ENCODE assay signal across 21 cellular contexts in the genomic region with DNA sequence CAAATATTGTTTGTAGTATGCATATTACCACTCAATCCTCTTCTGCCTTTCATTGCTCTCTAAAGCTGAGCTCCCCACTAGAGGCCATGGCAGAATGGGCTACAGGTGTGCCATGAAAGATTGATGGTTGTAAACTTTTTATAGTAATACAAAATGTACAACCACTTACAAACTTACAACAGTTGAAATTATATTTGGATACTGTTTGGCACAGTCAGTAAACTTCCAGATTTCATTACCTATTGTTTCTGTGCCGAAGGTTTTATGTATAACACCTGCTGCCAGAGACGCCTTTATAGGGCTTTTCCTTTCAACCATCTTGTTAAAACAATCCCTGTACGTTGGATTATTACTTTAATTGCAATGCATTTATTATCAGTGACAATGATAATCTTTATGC. TPM values are rescaled to one million over a fixed set of nuclear protein-coding genes. Genes with fewer than 3 reads are reported as not detected.
DNase-seq lines count a peak whose midpoint lies in the region; ATAC-seq, FAIRE-seq and TF ChIP-seq lines count a peak whose summit lies in the region.
"Had no signal": no experiment of that assay in that cellular context is flagged by ENCODE, and none has a peak within 500 bp of the region (broad histone marks: within the 10 kb centered on the region; RNA-seq: fewer than 3 reads in every experiment).

No MANE protein-coding gene starts in this region.

- in situ Hi-C loops in transverse colon (cut with MboI; ENCODE audit: low pct_ligation_motif_present in 1 of 4, low pct_unique_long_range_greater_than_20kb in 1 of 4, low sequenced_read_pairs in 3 of 4), result no loop called here

- intact Hi-C loops in transverse colon (cut with DNase I; ENCODE audit: low total_unique reads), result no loop called here
- intact Hi-C loops in head of caudate nucleus (cut with DNase I), result no loop called here

- H3K4me3 ChIP-seq in transverse colon, result no peak overlapping the region
- H3K4me3 ChIP-seq: BLaER1, GM23248 had no signal

- 45 to 50% methylated on average over 3 of the region's 3 CpGs for WGBS in transverse colon (ENCODE audit: low coverage in 1 of 2), 2 donors

- H3K9me3 ChIP-seq in transverse colon, result no peaks in the 10 kb centered on the region
- H3K9me3 ChIP-seq: BLaER1, Caco-2 had no signal

- TF ChIP-seq EP300 in transverse colon (IDR thresholded peaks at IDR 0.05; ENCODE audit: low read depth), result no peak

- no peak for FAIRE-seq in H54 (lab: Jason Lieb, UNC)
- FAIRE-seq: D721Med, G401.6, GM12891 had no signal

- H3K27ac ChIP-seq in transverse colon, result peak overlapping the region; percentile 23 to 53 (median 39)
- H3K27ac ChIP-seq: 22Rv1, BLaER1, GM23248, HL-60 had no signal

- no peaks in the 10 kb centered on the region for H3K36me3 ChIP-seq in transverse colon
- H3K36me3 ChIP-seq: BLaER1 had no signal

- no peak for TF ChIP-seq CTCF in transverse colon (IDR thresholded peaks at IDR 0.05)

- H3K27me3 ChIP-seq in transverse colon, result peaks cover 12% of the 10 kb centered on the region
- H3K27me3 ChIP-seq: BLaER1 had no signal

- no peak for ATAC-seq in GM18861 (IDR thresholded peaks at IDR 0.05; ENCODE audit: unreplicated experiment)
- ATAC-seq: CD8-positive, alpha-beta T cell had no signal

- TF ChIP-seq POLR2A in transverse colon (IDR thresholded peaks at IDR 0.05), result no peak
- no peak for TF ChIP-seq POLR2A in H54 (IDR thresholded peaks at IDR 0.05; ENCODE audit: low read depth, low read length)

- peaks cover 0 to 19% (median 9%) of the 10 kb centered on the region in 4 donors for H3K4me1 ChIP-seq in transverse colon
- H3K4me1 ChIP-seq: BLaER1, Caco-2 had no signal

- DNase-seq in NCI-H1417 (lab: John Stamatoyannopoulos, UW) (peak in 2 of 3 experiments; percentile 8 to 52), NCI-H1417 treated with DMSO at 0.1 percent for 48 hours (lab: John Stamatoyannopoulos, UW) (no peak), NCI-H1105 treated with DMSO at 0.1 percent for 48 hours (lab: John Stamatoyannopoulos, UW) (peak; percentile 84), NCI-H748 treated with DMSO at 0.1 percent for 48 hours (lab: John Stamatoyannopoulos, UW) (peak; percentile 2), transverse colon (peak; percentile 18), head of caudate nucleus (no peak), H54 (ENCODE audit: insufficient read length, low spot score) (no peak)
- DNase-seq: Caco-2; CD8-positive, alpha-beta T cell; GM23248; HCEC 1CT; IMR-90 had no signal

RNA-seq across cellular contexts. Expression of a gene that starts 7.0 kb away (rescaled TPM):
- 1 to 10 TPM in 3 of 4 donors, not detected in 1; 1.9 to 3.4 (median 3.0) TPM for total RNA-seq in transverse colon
- total RNA-seq: A673; Caco-2; CD8-positive, alpha-beta T cell; GM23248; H4 had no signal

RNA-seq across cellular contexts. Expression of a gene that starts 23.9 kb away (rescaled TPM):
- total RNA-seq in transverse colon, result 100 to 1,000 TPM in 3 of 4 donors, 10 to 100 TPM in 1; 93.1 to 117 (median 110) TPM

RNA-seq across cellular contexts. Expression of a gene that starts 48.2 kb away (rescaled TPM):
- 100 to 1,000 TPM in 2 of 4 donors, 10 to 100 TPM in 2; 76.5 to 308 (median 90.3) TPM for total RNA-seq in transverse colon

Comparison
In these comparisons a context has a peak if more than half of its experiments do, and no peak if none do; other contexts are left out.
1. DNase-seq: peak in NCI-H1417 (2 of 3), NCI-H1105 treated with DMSO at 0.1 percent for 48 hours (single experiment), NCI-H748 treated with DMSO at 0.1 percent for 48 hours (single experiment) and transverse colon (single experiment); none in NCI-H1417 treated with DMSO at 0.1 percent for 48 hours (single experiment), head of caudate nucleus (0 of 42) and H54 (single experiment).